In the genomic region with DNA sequence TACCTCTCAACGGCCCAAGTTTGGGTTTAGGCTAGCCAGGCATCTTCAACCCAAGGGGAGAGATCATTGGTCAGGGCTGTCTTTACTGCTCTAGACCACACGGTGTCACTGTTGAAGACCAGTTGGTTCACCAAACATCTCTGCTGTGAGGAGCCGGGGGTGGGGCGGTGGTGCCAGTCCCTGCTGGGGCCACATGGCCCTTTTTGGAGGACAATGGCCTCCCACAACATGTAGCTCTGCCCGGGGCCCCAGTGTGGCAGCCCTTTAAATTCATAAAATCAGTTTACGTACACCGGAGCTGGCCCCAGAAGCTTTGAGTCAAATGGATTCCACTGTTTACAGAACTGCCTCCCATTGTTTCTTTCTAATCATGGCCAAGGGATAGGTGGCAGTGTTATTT, we compare ENCODE assay signal across 8 cellular contexts. TPM values are rescaled to one million over a fixed set of nuclear protein-coding genes. Genes with fewer than 3 reads are reported as not detected.
A peak's percentile ranks its signal among the peaks of the same experiment; 100 is the strongest.
DNase-seq lines count a peak whose midpoint lies in the region; ATAC-seq lines count a peak whose summit lies in the region.

No MANE protein-coding gene starts in this region.

- no peak overlapping the region for H4K8ac ChIP-seq in trophoblast cell (ENCODE audit: low read depth, low read length)

- H3K27ac Mint-ChIP-seq in activated CD8-positive, alpha-beta memory T cell treated with anti-CD3 and anti-CD28 coated beads, Interleukin-2, amount 10 ng/mL, durations not matched to agents 7 days and 5 days: no peak overlapping the region

- no peaks in the 10 kb centered on the region for H3K9me3 Mint-ChIP-seq in activated CD8-positive, alpha-beta memory T cell treated with anti-CD3 and anti-CD28 coated beads, Interleukin-2, amount 10 ng/mL, durations not matched to agents 7 days and 5 days (ENCODE audit: low read depth)

- H2BK120ac ChIP-seq in trophoblast cell (ENCODE audit: insufficient read depth, low read length, poor library complexity): no peak overlapping the region

- no peaks in the 10 kb centered on the region for H3K79me1 ChIP-seq in trophoblast cell (ENCODE audit: low read length)

- H3K4me1 ChIP-seq in trophoblast cell (ENCODE audit: control insufficient read depth in 1 of 2, insufficient read depth in 2 of 2, low read length in 2 of 2): no peaks in the 10 kb centered on the region

- no peaks in the 10 kb centered on the region for H3K27me3 ChIP-seq in trophoblast cell (ENCODE audit: insufficient read depth, low read length)

- H3K23ac ChIP-seq in trophoblast cell (ENCODE audit: low read length): no peak overlapping the region

- H3K18ac ChIP-seq in trophoblast cell (ENCODE audit: low read length): no peak overlapping the region

- H3K27ac ChIP-seq in trophoblast cell (ENCODE audit: low read depth, low read length): no peak overlapping the region

- ATAC-seq in GM19043 (IDR thresholded peaks at IDR 0.05; ENCODE audit: low read depth, unreplicated experiment): peak; percentile 94
- ATAC-seq in HG03159 (IDR thresholded peaks at IDR 0.05; ENCODE audit: unreplicated experiment): peak; percentile 93
- ATAC-seq in activated CD8-positive, alpha-beta memory T cell treated with anti-CD3 and anti-CD28 coated beads, Interleukin-2, amount 10 ng/mL, durations not matched to agents 7 days and 5 days: peak; percentile 66

- H4K12ac ChIP-seq in trophoblast cell (ENCODE audit: low read depth, low read length): no peak overlapping the region

- H3K14ac ChIP-seq in trophoblast cell (ENCODE audit: low read length): no peak overlapping the region

- H3K4me2 ChIP-seq in trophoblast cell (ENCODE audit: low read length): no peak overlapping the region

- no peak overlapping the region for H3K4ac ChIP-seq in trophoblast cell (ENCODE audit: low read depth, low read length)

- peak overlapping the region; percentile 26 for H2AFZ ChIP-seq in trophoblast cell (ENCODE audit: insufficient read depth, low read length, poor library complexity)

- H3K36me3 Mint-ChIP-seq in activated CD8-positive, alpha-beta memory T cell treated with anti-CD3 and anti-CD28 coated beads, Interleukin-2, amount 10 ng/mL, durations not matched to agents 7 days and 5 days: no peaks in the 10 kb centered on the region

- H3K4me3 ChIP-seq in trophoblast cell (ENCODE audit: low read depth, low read length): no peak overlapping the region

- no peaks in the 10 kb centered on the region for H3K79me2 ChIP-seq in trophoblast cell (ENCODE audit: control insufficient read depth, insufficient read depth, low read length, poor library complexity)

- H3K9ac ChIP-seq in trophoblast cell (ENCODE audit: low read length): no peak overlapping the region

- H2BK12ac ChIP-seq in trophoblast cell (ENCODE audit: low read length): no peak overlapping the region

- no peaks in the 10 kb centered on the region for H3K36me3 ChIP-seq in trophoblast cell (ENCODE audit: control insufficient read depth in 1 of 2, insufficient read depth in 2 of 2, low read length in 2 of 2)

- H2AK5ac ChIP-seq in trophoblast cell (ENCODE audit: low read length): no peak overlapping the region

- H3K4me1 Mint-ChIP-seq in activated CD8-positive, alpha-beta memory T cell treated with anti-CD3 and anti-CD28 coated beads, Interleukin-2, amount 10 ng/mL, durations not matched to agents 7 days and 5 days: no peaks in the 10 kb centered on the region

- H2BK5ac ChIP-seq in trophoblast cell (ENCODE audit: low read depth, low read length, poor library complexity): no peak overlapping the region

- no peaks in the 10 kb centered on the region for H3K9me3 ChIP-seq in trophoblast cell (ENCODE audit: insufficient read depth, low read depth, low read length)

- H3K4me3 Mint-ChIP-seq in activated CD8-positive, alpha-beta memory T cell treated with anti-CD3 and anti-CD28 coated beads, Interleukin-2, amount 10 ng/mL, durations not matched to agents 7 days and 5 days: no peak overlapping the region

- H4K91ac ChIP-seq in trophoblast cell (ENCODE audit: low read depth, low read length): no peak overlapping the region

- DNase-seq in D341Med (ENCODE audit: low spot score): peak; percentile 81
- DNase-seq in NCI-H446 treated with DMSO at 0.1 percent for 48 hours (lab: John Stamatoyannopoulos, UW): peak; percentile 50
- DNase-seq in activated CD8-positive, alpha-beta memory T cell treated with anti-CD3 and anti-CD28 coated beads, Interleukin-2, amount 10 ng/mL, durations not matched to agents 7 days and 5 days: peak; percentile 49
- DNase-seq in globus pallidus (ENCODE audit: low spot score): peak; percentile 41
- DNase-seq in trophoblast cell: peak; percentile 27 to 80
- DNase-seq in foreskin melanocyte: no peak

- H3K27me3 Mint-ChIP-seq in activated CD8-positive, alpha-beta memory T cell treated with anti-CD3 and anti-CD28 coated beads, Interleukin-2, amount 10 ng/mL, durations not matched to agents 7 days and 5 days: peaks cover 43% of the 10 kb centered on the region

- CTCF ChIA-PET in activated CD8-positive, alpha-beta memory T cell treated with anti-CD3 and anti-CD28 coated beads, Interleukin-2, amount 10 ng/mL, durations not matched to agents 7 days and 5 days (lab: Charles Lee): interaction anchor here (1.0 to 1.8 kb wide), 2 partner anchors 9 to 116 kb away, joined by 3 to 6 read pairs; no protein-coding TSS in a partner anchor

- no CpG with 5 or more reads among the region's 7 CpGs for WGBS in trophoblast cell (ENCODE audit: extremely low coverage, insufficient coverage, insufficient read length)

RNA-seq across cellular contexts. Expression of a gene that starts 19.1 kb away (rescaled TPM):
- not detected for total RNA-seq in activated CD8-positive, alpha-beta memory T cell treated with anti-CD3 and anti-CD28 coated beads, Interleukin-2, amount 10 ng/mL, durations not matched to agents 7 days and 5 days
- 0.17 and 0.23 TPM in 2 replicates for polyA plus RNA-seq in trophoblast cell (2013)

RNA-seq across cellular contexts. Expression of a gene that starts 24.9 kb away (rescaled TPM):
- total RNA-seq in activated CD8-positive, alpha-beta memory T cell treated with anti-CD3 and anti-CD28 coated beads, Interleukin-2, amount 10 ng/mL, durations not matched to agents 7 days and 5 days: not detected
- 1.8 and 2.2 TPM in 2 replicates for polyA plus RNA-seq in trophoblast cell (2013)
